Comparison of ENCODE assay signal across 15 cellular contexts in the genomic region with DNA sequence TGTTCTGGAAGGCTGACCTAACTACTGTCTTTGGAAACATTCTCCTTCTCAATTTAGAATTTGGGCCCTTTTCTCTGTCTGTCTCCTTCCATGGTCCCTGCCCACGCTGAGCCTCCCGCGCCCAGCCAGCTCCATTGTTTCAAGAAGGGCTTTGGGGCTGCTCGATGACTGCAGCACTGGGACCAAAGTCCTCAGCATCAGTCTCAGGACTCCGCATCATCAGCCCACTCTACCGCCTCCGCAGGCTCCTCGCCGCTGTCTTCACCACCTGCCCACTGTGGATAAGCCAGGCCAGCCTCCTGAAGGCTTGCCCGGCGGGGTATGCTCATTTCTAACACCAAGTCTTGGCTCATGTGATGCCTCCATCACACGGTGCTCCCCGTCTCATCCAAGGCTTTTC.
DNase-seq lines count a peak whose midpoint lies in the region; ATAC-seq and TF ChIP-seq lines count a peak whose summit lies in the region.
"Had no signal": no experiment of that assay in that cellular context is flagged by ENCODE, and none has a peak within 500 bp of the region (broad histone marks: within the 10 kb centered on the region; RNA-seq: fewer than 3 reads in every experiment).

No MANE protein-coding gene starts in this region.

- H3K36me3 Mint-ChIP-seq in H9 (ENCODE audit: insufficient read depth in 1 of 3, low read depth in 3 of 3): no peaks in the 10 kb centered on the region
- H3K36me3 Mint-ChIP-seq in naive thymus-derived CD8-positive, alpha-beta T cell: peaks cover 0 to 5% (median 0%) of the 10 kb centered on the region in 3 donors

- H3K27ac ChIP-seq in cingulate gyrus (ENCODE audit: low read depth, low read length) (peak overlapping the region; percentile 79), tibial artery (peak overlapping the region; percentile 94 to 95), H9 (ENCODE audit: insufficient read length, low read depth, low read length) (no peak overlapping the region)

- peaks cover 36 to 65% (median 60%) of the 10 kb centered on the region in 3 donors for H3K36me3 ChIP-seq in tibial artery

- no peak overlapping the region for H3K4me3 Mint-ChIP-seq in H9
- H3K4me3 Mint-ChIP-seq in naive thymus-derived CD8-positive, alpha-beta T cell: no peak overlapping the region
- H3K4me3 Mint-ChIP-seq: CD4-positive, alpha-beta T cell; GM23338 had no signal

- H2BK15ac ChIP-seq in H9 (ENCODE audit: low read depth, low read length): no peak overlapping the region

- H4K20me1 ChIP-seq in H9 (ENCODE audit: control insufficient read depth, insufficient read depth, insufficient read length): no peaks in the 10 kb centered on the region

- no peak overlapping the region for H4K91ac ChIP-seq in H9 (ENCODE audit: insufficient read length, low read depth, low read length)

- POLR2A ChIA-PET in naive thymus-derived CD8-positive, alpha-beta T cell (lab: Charles Lee): no interaction called here

- peaks cover 6% of the 10 kb centered on the region for H3K27me3 Mint-ChIP-seq in H9 (ENCODE audit: low read depth)
- H3K27me3 Mint-ChIP-seq in naive thymus-derived CD8-positive, alpha-beta T cell: peaks cover 0 to 2% (median 0%) of the 10 kb centered on the region in 5 donors
- H3K27me3 Mint-ChIP-seq: CD4-positive, alpha-beta T cell had no signal

- no peak overlapping the region for H2BK120ac ChIP-seq in H9 (ENCODE audit: low read depth, low read length, poor library complexity, severe bottlenecking)

- DNase-seq in Right ventricle myocardium inferior (ENCODE audit: missing footprints) (peak; percentile 50), left ventricle myocardium superior (no peak), occipital lobe (lab: John Stamatoyannopoulos, UW) (peak; percentile 59), tibial artery (no peak), posterior vena cava (ENCODE audit: low spot score) (no peak), H9 (no peak)
- DNase-seq in naive thymus-derived CD8-positive, alpha-beta T cell: no peak
- DNase-seq: CD4-positive, alpha-beta T cell; DMS79; NCI-H146; NCI-H2081 treated with DMSO at 0.1 percent for 48 hours; NCI-H524 had no signal

- no peak overlapping the region for H2BK5ac ChIP-seq in H9 (ENCODE audit: insufficient read length, low read length)

- H3K79me1 ChIP-seq in H9 (ENCODE audit: insufficient read depth, low read depth, low read length, poor library complexity, severe bottlenecking): no peaks in the 10 kb centered on the region

- H3K27me3 ChIP-seq in tibial artery: no peaks in the 10 kb centered on the region
- H3K27me3 ChIP-seq in H9 (ENCODE audit: insufficient read depth, low read length): no peaks in the 10 kb centered on the region

- H3K9ac ChIP-seq in H9 (ENCODE audit: extremely low read depth, insufficient read length, low read length): no peak overlapping the region

- H3K4me1 Mint-ChIP-seq in H9: peaks cover 19 to 24% of the 10 kb centered on the region in 2 experiments
- H3K4me1 Mint-ChIP-seq in naive thymus-derived CD8-positive, alpha-beta T cell: peaks cover 16 to 73% (median 36%) of the 10 kb centered on the region in 4 donors

- no peak overlapping the region for H3K4me2 ChIP-seq in H9 (ENCODE audit: insufficient read depth, insufficient read length, low read length)
- H3K4me2 ChIP-seq: GM23338 had no signal

- no peak overlapping the region for H3K14ac ChIP-seq in H9 (ENCODE audit: insufficient read depth, low read length)

- no peak overlapping the region for H3T11ph ChIP-seq in H9 (ENCODE audit: low read length)

- no peak overlapping the region for H3K18ac ChIP-seq in H9 (ENCODE audit: insufficient read length, low read depth, low read length)

- intact Hi-C loops in Right ventricle myocardium inferior (cut with DNase I) (no loop called here), left ventricle myocardium superior (cut with micrococcal nuclease) (no loop called here), tibial artery (cut with DNase I; ENCODE audit: low total_unique reads) (no loop called here), posterior vena cava (cut with DNase I) (no loop called here)

- no peak overlapping the region for H3K56ac ChIP-seq in H9 (ENCODE audit: insufficient read length, low read depth, low read length)

- H3K23ac ChIP-seq in H9 (ENCODE audit: insufficient read length, low read depth, low read length): no peak overlapping the region

- H2AK5ac ChIP-seq in H9 (ENCODE audit: insufficient read length, low read length): no peak overlapping the region

- no CpG with 5 or more reads among the region's 13 CpGs for WGBS in H9 (ENCODE audit: extremely low coverage, insufficient read length, low lambda C conversion rate)

- no peaks in the 10 kb centered on the region for H3K9me3 Mint-ChIP-seq in H9
- peaks cover 0 to 2% (median 0%) of the 10 kb centered on the region in 9 donors for H3K9me3 Mint-ChIP-seq in naive thymus-derived CD8-positive, alpha-beta T cell
- H3K9me3 Mint-ChIP-seq: CD4-positive, alpha-beta T cell; GM23338 had no signal

- no peak overlapping the region for H4K8ac ChIP-seq in H9 (replicated peaks; ENCODE audit: insufficient read length, low read depth, low read length)

- no peak overlapping the region for H3K4me3 ChIP-seq in tibial artery
- H3K4me3 ChIP-seq: GM23338, K562 had no signal

- H2AFZ ChIP-seq in H9 (ENCODE audit: low read length): no peak overlapping the region
- H2AFZ ChIP-seq: GM23338 had no signal

- no peaks in the 10 kb centered on the region for H3K79me2 ChIP-seq in H9 (ENCODE audit: insufficient read depth, low read length)

- no peak overlapping the region for H4K5ac ChIP-seq in H9 (ENCODE audit: insufficient read length, low read depth, low read length)

- no peak overlapping the region for H2BK20ac ChIP-seq in H9 (ENCODE audit: low read depth, low read length, poor library complexity, severe bottlenecking)

- no peak overlapping the region for H2BK12ac ChIP-seq in H9 (ENCODE audit: insufficient read length, low read depth, low read length)

- H3K4me1 ChIP-seq in tibial artery: peaks cover 0 to 100% (median 98%) of the 10 kb centered on the region in 4 donors
- H3K4me1 ChIP-seq in H9 (ENCODE audit: insufficient read depth, low read length): peaks cover 9% of the 10 kb centered on the region; the same call in 1 of the 2 replicates

- no peak overlapping the region for H3K27ac Mint-ChIP-seq in H9
- H3K27ac Mint-ChIP-seq in naive thymus-derived CD8-positive, alpha-beta T cell: no peak overlapping the region
- H3K27ac Mint-ChIP-seq: CD4-positive, alpha-beta T cell; GM23338 had no signal

- H3K9me3 ChIP-seq in tibial artery (no peaks in the 10 kb centered on the region), H9 (ENCODE audit: control insufficient read depth, low read depth, low read length) (no peaks in the 10 kb centered on the region)

- H3K23me2 ChIP-seq in H9 (ENCODE audit: insufficient read length, low read depth, low read length, poor library complexity, severe bottlenecking): no peaks in the 10 kb centered on the region

- no peak for TF ChIP-seq CTCF in tibial artery (IDR thresholded peaks at IDR 0.05)
- TF ChIP-seq CTCF in H9 (conservative IDR thresholded peaks at IDR 0.05): no peak

- no peak overlapping the region for H3K4ac ChIP-seq in H9 (ENCODE audit: low read depth, low read length)

- no peak for ATAC-seq in Right ventricle myocardium inferior
- no peak for ATAC-seq in left ventricle myocardium superior
- no peak for ATAC-seq in naive thymus-derived CD8-positive, alpha-beta T cell
- ATAC-seq: GM23338, K562 had no signal

Comparison
In these comparisons a context has a peak if more than half of its experiments do, and no peak if none do; other contexts are left out.
1. DNase-seq: peak in Right ventricle myocardium inferior (single experiment) and occipital lobe (single experiment); none in left ventricle myocardium superior (single experiment), tibial artery (0 of 2), posterior vena cava (single experiment), H9 (single experiment) and naive thymus-derived CD8-positive, alpha-beta T cell (0 of 10).